ENCODE assay signal across 8 cellular contexts in genomic region chr1:3649342-3650247, GRCh38. TPM values are rescaled to one million over a fixed set of nuclear protein-coding genes. Genes with fewer than 3 reads are reported as not detected.
DNase-seq lines count a peak whose midpoint lies in the region; ATAC-seq, FAIRE-seq and TF ChIP-seq lines count a peak whose summit lies in the region.

A gene with protein sequence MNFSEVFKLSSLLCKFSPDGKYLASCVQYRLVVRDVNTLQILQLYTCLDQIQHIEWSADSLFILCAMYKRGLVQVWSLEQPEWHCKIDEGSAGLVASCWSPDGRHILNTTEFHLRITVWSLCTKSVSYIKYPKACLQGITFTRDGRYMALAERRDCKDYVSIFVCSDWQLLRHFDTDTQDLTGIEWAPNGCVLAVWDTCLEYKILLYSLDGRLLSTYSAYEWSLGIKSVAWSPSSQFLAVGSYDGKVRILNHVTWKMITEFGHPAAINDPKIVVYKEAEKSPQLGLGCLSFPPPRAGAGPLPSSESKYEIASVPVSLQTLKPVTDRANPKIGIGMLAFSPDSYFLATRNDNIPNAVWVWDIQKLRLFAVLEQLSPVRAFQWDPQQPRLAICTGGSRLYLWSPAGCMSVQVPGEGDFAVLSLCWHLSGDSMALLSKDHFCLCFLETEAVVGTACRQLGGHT (minus strand): TSS chr1:3650103. CDS start chr1:3649999, 104 bp downstream.

- H3K4me3 ChIP-seq in SJSA1 (peak within 1 kb of the TSS; percentile 73), gastroesophageal sphincter (peak within 1 kb of the TSS; percentile 73 to 94), neutrophil (ENCODE audit: low read depth in 1 of 2, low read length in 1 of 2) (peak within 1 kb of the TSS; percentile 89)

- peaks cover 20% of the 10 kb centered on the region for H3K36me3 ChIP-seq in SJSA1
- H3K36me3 ChIP-seq in gastroesophageal sphincter = peaks cover 0 to 29% of the 10 kb centered on the region in 2 donors
- peaks cover 24% of the 10 kb centered on the region for H3K36me3 ChIP-seq in neutrophil

- peak; percentile 85 for DNase-seq in GDM1 (lab: John Stamatoyannopoulos, UW)
- DNase-seq in H54 (ENCODE audit: insufficient read length, low spot score) = peak; percentile 95
- peak; percentile 90 for DNase-seq in LoVo (ENCODE audit: low spot score)
- DNase-seq in SJSA1 (ENCODE audit: low read depth in 1 of 2, low spot score in 2 of 2) = peak; percentile 75 to 89
- peak; percentile 60 to 80 (median 72) for DNase-seq in activated naive CD4-positive, alpha-beta T cell (lab: John Stamatoyannopoulos, UW)

- H3K4me1 ChIP-seq in SJSA1 (replicated peaks) (peaks cover 14% of the 10 kb centered on the region), gastroesophageal sphincter (peaks cover 2 to 45% (median 26%) of the 10 kb centered on the region in 3 donors), neutrophil (ENCODE audit: control insufficient read depth in 1 of 2, insufficient read depth in 1 of 2, low read depth in 1 of 2, low read length in 1 of 2) (peaks cover 70 to 77% of the 10 kb centered on the region in 2 experiments)

- peak; percentile 57 for TF ChIP-seq POLR2A in H54 (IDR thresholded peaks at IDR 0.05; ENCODE audit: low read depth, low read length)
- peak; percentile 76 to 86 for TF ChIP-seq POLR2A in gastroesophageal sphincter (IDR thresholded peaks at IDR 0.05)

- TF ChIP-seq CTCF in gastroesophageal sphincter (IDR thresholded peaks at IDR 0.05) (no peak), neutrophil (IDR thresholded peaks at IDR 0.05) (peak; percentile 54), subcutaneous adipose tissue (IDR thresholded peaks at IDR 0.05; ENCODE audit: low read depth) (no peak)

- peaks cover 7% of the 10 kb centered on the region for H3K9me3 ChIP-seq in SJSA1 (replicated peaks)
- H3K9me3 ChIP-seq in gastroesophageal sphincter = no peaks in the 10 kb centered on the region
- H3K9me3 ChIP-seq in neutrophil = no peaks in the 10 kb centered on the region

- peak; percentile 75 for FAIRE-seq in H54 (lab: Jason Lieb, UNC)

- no peak for TF ChIP-seq EP300 in gastroesophageal sphincter (IDR thresholded peaks at IDR 0.05)

- H3K27ac ChIP-seq in SJSA1 = no peak within 1 kb of the TSS
- H3K27ac ChIP-seq in gastroesophageal sphincter = peak within 1 kb of the TSS in 2 of 4 donors; percentile 57 to 62
- peak within 1 kb of the TSS; percentile 66 for H3K27ac ChIP-seq in neutrophil

- H3K27me3 ChIP-seq in SJSA1 (replicated peaks) (peaks cover 29% of the 10 kb centered on the region), gastroesophageal sphincter (peaks cover 43% of the 10 kb centered on the region), neutrophil (peaks cover 46% of the 10 kb centered on the region)

- peak; percentile 95 for ATAC-seq in gastroesophageal sphincter

- WGBS in gastroesophageal sphincter (ENCODE audit: low coverage in 1 of 2), 2 donors = 9 to 21% methylated on average over 9 to 13 of the region's 60 CpGs

RNA-seq across cellular contexts. Expression of the gene that starts here (rescaled TPM):
- total RNA-seq in SJSA1 (2014; rRNA removed; shearing (Covaris generic)) = 19.5 and 23.7 TPM in 2 replicates
- total RNA-seq in gastroesophageal sphincter (10 to 100 TPM; 10.3 to 21.7 (median 14.5) TPM), subcutaneous adipose tissue (10 to 100 TPM; 16.8 to 20.5 (median 19.5) TPM)
